Comparison of ENCODE assay signal across 1 cellular context in the genomic region with DNA sequence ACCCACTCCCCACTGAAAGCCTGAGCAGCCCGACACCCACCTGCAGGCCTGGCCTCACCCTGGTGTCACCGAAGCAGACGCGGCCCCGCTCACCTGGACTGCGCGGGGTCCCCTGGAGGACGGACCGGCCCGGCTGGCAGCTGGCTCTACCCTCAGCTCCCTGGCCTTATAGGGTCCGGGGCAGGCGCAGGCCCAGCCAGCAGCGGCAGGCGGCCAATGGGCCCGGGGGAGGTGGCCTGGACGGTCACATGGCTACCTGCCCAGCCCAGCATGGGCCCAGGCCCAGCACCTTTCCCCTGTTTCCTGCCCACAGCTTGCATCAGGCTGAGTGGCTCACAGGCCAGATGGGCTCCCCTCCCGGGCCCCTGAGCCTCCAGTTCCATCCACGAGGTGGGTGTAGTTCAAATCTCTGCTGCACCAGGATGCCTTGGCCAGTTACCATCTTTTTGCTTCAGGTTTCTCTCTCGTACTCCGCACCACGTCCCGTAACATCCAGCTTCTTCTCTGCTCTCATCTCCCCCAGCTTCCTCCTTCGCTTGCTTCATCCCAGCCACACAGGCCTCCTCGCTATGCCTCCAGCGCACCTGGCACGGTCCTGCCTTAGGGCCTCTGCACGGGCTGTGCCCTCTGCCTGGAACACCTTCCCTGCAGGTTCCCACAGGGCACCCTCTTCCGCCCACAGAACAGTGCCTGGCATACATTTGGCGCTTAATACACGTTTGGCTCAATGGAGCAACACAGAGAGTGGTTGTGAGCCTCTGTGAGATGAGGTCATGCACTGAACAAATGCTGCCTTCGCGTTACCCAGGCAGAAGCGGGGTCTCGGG.
TF ChIP-seq lines count a peak whose summit lies in the region.

A gene with protein sequence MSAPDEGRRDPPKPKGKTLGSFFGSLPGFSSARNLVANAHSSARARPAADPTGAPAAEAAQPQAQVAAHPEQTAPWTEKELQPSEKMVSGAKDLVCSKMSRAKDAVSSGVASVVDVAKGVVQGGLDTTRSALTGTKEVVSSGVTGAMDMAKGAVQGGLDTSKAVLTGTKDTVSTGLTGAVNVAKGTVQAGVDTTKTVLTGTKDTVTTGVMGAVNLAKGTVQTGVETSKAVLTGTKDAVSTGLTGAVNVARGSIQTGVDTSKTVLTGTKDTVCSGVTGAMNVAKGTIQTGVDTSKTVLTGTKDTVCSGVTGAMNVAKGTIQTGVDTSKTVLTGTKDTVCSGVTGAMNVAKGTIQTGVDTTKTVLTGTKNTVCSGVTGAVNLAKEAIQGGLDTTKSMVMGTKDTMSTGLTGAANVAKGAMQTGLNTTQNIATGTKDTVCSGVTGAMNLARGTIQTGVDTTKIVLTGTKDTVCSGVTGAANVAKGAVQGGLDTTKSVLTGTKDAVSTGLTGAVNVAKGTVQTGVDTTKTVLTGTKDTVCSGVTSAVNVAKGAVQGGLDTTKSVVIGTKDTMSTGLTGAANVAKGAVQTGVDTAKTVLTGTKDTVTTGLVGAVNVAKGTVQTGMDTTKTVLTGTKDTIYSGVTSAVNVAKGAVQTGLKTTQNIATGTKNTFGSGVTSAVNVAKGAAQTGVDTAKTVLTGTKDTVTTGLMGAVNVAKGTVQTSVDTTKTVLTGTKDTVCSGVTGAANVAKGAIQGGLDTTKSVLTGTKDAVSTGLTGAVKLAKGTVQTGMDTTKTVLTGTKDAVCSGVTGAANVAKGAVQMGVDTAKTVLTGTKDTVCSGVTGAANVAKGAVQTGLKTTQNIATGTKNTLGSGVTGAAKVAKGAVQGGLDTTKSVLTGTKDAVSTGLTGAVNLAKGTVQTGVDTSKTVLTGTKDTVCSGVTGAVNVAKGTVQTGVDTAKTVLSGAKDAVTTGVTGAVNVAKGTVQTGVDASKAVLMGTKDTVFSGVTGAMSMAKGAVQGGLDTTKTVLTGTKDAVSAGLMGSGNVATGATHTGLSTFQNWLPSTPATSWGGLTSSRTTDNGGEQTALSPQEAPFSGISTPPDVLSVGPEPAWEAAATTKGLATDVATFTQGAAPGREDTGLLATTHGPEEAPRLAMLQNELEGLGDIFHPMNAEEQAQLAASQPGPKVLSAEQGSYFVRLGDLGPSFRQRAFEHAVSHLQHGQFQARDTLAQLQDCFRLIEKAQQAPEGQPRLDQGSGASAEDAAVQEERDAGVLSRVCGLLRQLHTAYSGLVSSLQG (N-terminal part only) (minus strand): TSS at position 142 of the 827 bp plus-strand sequence. CDS start 214 bp downstream, outside the sequence.

TF ChIP-seq in K562, 482 proteins besides CTCF, POLR2A, EP300 and RAD21 (continued from another document and continues in another):
- TF ChIP-seq, protein P1, sequence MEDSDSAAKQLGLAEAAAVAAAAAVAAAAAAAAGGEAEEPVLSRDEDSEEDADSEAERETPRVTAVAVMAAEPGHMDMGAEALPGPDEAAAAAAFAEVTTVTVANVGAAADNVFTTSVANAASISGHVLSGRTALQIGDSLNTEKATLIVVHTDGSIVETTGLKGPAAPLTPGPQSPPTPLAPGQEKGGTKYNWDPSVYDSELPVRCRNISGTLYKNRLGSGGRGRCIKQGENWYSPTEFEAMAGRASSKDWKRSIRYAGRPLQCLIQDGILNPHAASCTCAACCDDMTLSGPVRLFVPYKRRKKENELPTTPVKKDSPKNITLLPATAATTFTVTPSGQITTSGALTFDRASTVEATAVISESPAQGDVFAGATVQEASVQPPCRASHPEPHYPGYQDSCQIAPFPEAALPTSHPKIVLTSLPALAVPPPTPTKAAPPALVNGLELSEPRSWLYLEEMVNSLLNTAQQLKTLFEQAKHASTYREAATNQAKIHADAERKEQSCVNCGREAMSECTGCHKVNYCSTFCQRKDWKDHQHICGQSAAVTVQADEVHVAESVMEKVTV (CRISPR knock-in tag; IDR thresholded peaks at IDR 0.05) = no peak
- TF ChIP-seq ZNF76 (CRISPR knock-in tag; IDR thresholded peaks at IDR 0.05; ENCODE audit: borderline replicate concordance) (no peak), HNRNPLL (IDR thresholded peaks at IDR 0.05; ENCODE audit: low read depth, low read length, poor library complexity, severe bottlenecking) (no peak), NRF1 (conservative IDR thresholded peaks at IDR 0.05 in 1 of 2, IDR thresholded peaks at IDR 0.05 in 1 of 2) (peak; percentile 42 to 56; a peak in 3 of 4 replicates), HDAC3 (IDR thresholded peaks at IDR 0.05; ENCODE audit: borderline replicate concordance, partially characterized antibody) (no peak), FOXP1 (CRISPR knock-in tag; IDR thresholded peaks at IDR 0.05) (no peak), ZNF77 (CRISPR knock-in tag; IDR thresholded peaks at IDR 0.05) (no peak), TFAM (CRISPR knock-in tag; conservative IDR thresholded peaks at IDR 0.05) (no peak), CHD2 (IDR thresholded peaks at IDR 0.05; ENCODE audit: low read depth, low read length) (no peak), ZNF583 (CRISPR knock-in tag; IDR thresholded peaks at IDR 0.05) (no peak), ZNF644 (tag; IDR thresholded peaks at IDR 0.05; ENCODE audit: low read depth) (no peak), ZNF3 (CRISPR knock-in tag; IDR thresholded peaks at IDR 0.05) (no peak), MTA2 (IDR thresholded peaks at IDR 0.05; ENCODE audit: low read depth) (no peak), XRCC5 (IDR thresholded peaks at IDR 0.05; ENCODE audit: low read depth, low read length) (no peak), SP1 (CRISPR knock-in tag; IDR thresholded peaks at IDR 0.05) (no peak), ZKSCAN8 (CRISPR knock-in tag; IDR thresholded peaks at IDR 0.05) (peak; percentile 70; the same call in 1 of the 2 replicates), MIER1 (IDR thresholded peaks at IDR 0.05; ENCODE audit: low read depth) (no peak), ZNF24 (IDR thresholded peaks at IDR 0.05) (no peak), RBM34 (IDR thresholded peaks at IDR 0.05; ENCODE audit: borderline replicate concordance, insufficient read depth, low read length) (no peak), GABPB1 (CRISPR knock-in tag; IDR thresholded peaks at IDR 0.05) (peak; percentile 24; the same call in 1 of the 2 replicates), E2F3 (CRISPR knock-in tag; IDR thresholded peaks at IDR 0.05) (no peak), CSDE1 (IDR thresholded peaks at IDR 0.05) (no peak), HNRNPH1 (optimal IDR thresholded peaks at IDR 0.05; ENCODE audit: low read depth, low read length) (no peak)
- TF ChIP-seq, protein P2, sequence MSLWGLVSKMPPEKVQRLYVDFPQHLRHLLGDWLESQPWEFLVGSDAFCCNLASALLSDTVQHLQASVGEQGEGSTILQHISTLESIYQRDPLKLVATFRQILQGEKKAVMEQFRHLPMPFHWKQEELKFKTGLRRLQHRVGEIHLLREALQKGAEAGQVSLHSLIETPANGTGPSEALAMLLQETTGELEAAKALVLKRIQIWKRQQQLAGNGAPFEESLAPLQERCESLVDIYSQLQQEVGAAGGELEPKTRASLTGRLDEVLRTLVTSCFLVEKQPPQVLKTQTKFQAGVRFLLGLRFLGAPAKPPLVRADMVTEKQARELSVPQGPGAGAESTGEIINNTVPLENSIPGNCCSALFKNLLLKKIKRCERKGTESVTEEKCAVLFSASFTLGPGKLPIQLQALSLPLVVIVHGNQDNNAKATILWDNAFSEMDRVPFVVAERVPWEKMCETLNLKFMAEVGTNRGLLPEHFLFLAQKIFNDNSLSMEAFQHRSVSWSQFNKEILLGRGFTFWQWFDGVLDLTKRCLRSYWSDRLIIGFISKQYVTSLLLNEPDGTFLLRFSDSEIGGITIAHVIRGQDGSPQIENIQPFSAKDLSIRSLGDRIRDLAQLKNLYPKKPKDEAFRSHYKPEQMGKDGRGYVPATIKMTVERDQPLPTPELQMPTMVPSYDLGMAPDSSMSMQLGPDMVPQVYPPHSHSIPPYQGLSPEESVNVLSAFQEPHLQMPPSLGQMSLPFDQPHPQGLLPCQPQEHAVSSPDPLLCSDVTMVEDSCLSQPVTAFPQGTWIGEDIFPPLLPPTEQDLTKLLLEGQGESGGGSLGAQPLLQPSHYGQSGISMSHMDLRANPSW (CRISPR knock-in tag; IDR thresholded peaks at IDR 0.05) = no peak
- TF ChIP-seq, protein P3, sequence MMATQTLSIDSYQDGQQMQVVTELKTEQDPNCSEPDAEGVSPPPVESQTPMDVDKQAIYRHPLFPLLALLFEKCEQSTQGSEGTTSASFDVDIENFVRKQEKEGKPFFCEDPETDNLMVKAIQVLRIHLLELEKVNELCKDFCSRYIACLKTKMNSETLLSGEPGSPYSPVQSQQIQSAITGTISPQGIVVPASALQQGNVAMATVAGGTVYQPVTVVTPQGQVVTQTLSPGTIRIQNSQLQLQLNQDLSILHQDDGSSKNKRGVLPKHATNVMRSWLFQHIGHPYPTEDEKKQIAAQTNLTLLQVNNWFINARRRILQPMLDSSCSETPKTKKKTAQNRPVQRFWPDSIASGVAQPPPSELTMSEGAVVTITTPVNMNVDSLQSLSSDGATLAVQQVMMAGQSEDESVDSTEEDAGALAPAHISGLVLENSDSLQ (IDR thresholded peaks at IDR 0.05) = no peak
- TF ChIP-seq, protein P4, sequence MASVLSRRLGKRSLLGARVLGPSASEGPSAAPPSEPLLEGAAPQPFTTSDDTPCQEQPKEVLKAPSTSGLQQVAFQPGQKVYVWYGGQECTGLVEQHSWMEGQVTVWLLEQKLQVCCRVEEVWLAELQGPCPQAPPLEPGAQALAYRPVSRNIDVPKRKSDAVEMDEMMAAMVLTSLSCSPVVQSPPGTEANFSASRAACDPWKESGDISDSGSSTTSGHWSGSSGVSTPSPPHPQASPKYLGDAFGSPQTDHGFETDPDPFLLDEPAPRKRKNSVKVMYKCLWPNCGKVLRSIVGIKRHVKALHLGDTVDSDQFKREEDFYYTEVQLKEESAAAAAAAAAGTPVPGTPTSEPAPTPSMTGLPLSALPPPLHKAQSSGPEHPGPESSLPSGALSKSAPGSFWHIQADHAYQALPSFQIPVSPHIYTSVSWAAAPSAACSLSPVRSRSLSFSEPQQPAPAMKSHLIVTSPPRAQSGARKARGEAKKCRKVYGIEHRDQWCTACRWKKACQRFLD (CRISPR knock-in tag; IDR thresholded peaks at IDR 0.05) = no peak
- TF ChIP-seq, protein P5, sequence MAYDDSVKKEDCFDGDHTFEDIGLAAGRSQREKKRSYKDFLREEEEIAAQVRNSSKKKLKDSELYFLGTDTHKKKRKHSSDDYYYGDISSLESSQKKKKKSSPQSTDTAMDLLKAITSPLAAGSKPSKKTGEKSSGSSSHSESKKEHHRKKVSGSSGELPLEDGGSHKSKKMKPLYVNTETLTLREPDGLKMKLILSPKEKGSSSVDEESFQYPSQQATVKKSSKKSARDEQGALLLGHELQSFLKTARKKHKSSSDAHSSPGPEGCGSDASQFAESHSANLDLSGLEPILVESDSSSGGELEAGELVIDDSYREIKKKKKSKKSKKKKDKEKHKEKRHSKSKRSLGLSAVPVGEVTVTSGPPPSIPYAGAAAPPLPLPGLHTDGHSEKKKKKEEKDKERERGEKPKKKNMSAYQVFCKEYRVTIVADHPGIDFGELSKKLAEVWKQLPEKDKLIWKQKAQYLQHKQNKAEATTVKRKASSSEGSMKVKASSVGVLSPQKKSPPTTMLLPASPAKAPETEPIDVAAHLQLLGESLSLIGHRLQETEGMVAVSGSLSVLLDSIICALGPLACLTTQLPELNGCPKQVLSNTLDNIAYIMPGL (CRISPR knock-in tag; IDR thresholded peaks at IDR 0.05) = no peak
- TF ChIP-seq, protein P6, sequence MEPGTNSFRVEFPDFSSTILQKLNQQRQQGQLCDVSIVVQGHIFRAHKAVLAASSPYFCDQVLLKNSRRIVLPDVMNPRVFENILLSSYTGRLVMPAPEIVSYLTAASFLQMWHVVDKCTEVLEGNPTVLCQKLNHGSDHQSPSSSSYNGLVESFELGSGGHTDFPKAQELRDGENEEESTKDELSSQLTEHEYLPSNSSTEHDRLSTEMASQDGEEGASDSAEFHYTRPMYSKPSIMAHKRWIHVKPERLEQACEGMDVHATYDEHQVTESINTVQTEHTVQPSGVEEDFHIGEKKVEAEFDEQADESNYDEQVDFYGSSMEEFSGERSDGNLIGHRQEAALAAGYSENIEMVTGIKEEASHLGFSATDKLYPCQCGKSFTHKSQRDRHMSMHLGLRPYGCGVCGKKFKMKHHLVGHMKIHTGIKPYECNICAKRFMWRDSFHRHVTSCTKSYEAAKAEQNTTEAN (CRISPR knock-in tag; IDR thresholded peaks at IDR 0.05) = no peak
- TF ChIP-seq, protein P7, sequence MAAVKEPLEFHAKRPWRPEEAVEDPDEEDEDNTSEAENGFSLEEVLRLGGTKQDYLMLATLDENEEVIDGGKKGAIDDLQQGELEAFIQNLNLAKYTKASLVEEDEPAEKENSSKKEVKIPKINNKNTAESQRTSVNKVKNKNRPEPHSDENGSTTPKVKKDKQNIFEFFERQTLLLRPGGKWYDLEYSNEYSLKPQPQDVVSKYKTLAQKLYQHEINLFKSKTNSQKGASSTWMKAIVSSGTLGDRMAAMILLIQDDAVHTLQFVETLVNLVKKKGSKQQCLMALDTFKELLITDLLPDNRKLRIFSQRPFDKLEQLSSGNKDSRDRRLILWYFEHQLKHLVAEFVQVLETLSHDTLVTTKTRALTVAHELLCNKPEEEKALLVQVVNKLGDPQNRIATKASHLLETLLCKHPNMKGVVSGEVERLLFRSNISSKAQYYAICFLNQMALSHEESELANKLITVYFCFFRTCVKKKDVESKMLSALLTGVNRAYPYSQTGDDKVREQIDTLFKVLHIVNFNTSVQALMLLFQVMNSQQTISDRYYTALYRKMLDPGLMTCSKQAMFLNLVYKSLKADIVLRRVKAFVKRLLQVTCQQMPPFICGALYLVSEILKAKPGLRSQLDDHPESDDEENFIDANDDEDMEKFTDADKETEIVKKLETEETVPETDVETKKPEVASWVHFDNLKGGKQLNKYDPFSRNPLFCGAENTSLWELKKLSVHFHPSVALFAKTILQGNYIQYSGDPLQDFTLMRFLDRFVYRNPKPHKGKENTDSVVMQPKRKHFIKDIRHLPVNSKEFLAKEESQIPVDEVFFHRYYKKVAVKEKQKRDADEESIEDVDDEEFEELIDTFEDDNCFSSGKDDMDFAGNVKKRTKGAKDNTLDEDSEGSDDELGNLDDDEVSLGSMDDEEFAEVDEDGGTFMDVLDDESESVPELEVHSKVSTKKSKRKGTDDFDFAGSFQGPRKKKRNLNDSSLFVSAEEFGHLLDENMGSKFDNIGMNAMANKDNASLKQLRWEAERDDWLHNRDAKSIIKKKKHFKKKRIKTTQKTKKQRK (IDR thresholded peaks at IDR 0.05; ENCODE audit: borderline replicate concordance, low read depth, low read length) = no peak
- TF ChIP-seq, protein P8, sequence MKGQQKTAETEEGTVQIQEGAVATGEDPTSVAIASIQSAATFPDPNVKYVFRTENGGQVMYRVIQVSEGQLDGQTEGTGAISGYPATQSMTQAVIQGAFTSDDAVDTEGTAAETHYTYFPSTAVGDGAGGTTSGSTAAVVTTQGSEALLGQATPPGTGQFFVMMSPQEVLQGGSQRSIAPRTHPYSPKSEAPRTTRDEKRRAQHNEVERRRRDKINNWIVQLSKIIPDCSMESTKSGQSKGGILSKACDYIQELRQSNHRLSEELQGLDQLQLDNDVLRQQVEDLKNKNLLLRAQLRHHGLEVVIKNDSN (CRISPR knock-in tag; IDR thresholded peaks at IDR 0.05) = peak; percentile 71
- TF ChIP-seq, protein P9, sequence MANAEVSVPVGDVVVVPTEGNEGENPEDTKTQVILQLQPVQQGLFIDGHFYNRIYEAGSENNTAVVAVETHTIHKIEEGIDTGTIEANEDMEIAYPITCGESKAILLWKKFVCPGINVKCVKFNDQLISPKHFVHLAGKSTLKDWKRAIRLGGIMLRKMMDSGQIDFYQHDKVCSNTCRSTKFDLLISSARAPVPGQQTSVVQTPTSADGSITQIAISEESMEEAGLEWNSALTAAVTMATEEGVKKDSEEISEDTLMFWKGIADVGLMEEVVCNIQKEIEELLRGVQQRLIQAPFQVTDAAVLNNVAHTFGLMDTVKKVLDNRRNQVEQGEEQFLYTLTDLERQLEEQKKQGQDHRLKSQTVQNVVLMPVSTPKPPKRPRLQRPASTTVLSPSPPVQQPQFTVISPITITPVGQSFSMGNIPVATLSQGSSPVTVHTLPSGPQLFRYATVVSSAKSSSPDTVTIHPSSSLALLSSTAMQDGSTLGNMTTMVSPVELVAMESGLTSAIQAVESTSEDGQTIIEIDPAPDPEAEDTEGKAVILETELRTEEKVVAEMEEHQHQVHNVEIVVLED (CRISPR knock-in tag; IDR thresholded peaks at IDR 0.05) = no peak
